Comparison of ENCODE assay signal across 25 cellular contexts in genomic region chr1:79974659-79975058, GRCh38.
"Had no signal": no experiment of that assay in that cellular context is flagged by ENCODE, and none has a peak within 500 bp of the region (broad histone marks: within the 10 kb centered on the region; RNA-seq: fewer than 3 reads in every experiment).

No MANE protein-coding gene starts in this region.

- H3K4me3 ChIP-seq: breast epithelium, dorsolateral prefrontal cortex, esophagus squamous epithelium, gastroesophageal sphincter, heart right ventricle, left ventricle myocardium inferior, sigmoid colon, smooth muscle cell, uterus had no signal

- H3K27ac ChIP-seq: breast epithelium, dorsolateral prefrontal cortex, esophagus squamous epithelium, gastroesophageal sphincter, heart right ventricle, left ventricle myocardium inferior, sigmoid colon, uterus had no signal

- H3K27ac Mint-ChIP-seq: activated CD8-positive, alpha-beta T cell treated with anti-CD3 and anti-CD28 coated beads, Interleukin-2, amount 10 ng/mL, durations not matched to agents 7 days and 5 days; activated naive CD8-positive, alpha-beta T cell; activated T-helper 1 cell treated with anti-CD3 and anti-CD28 coated beads, Interleukin-12 subunit alpha, Interleukin-12 subunit beta, Interleukin-2, Interleukin-4 antibody, amounts not matched to agents 30 ng/mL and 10 ng/mL and 1 ng/mL, durations not matched to agents 14 hours and 24 hours and 36 hours; effector memory CD8-positive, alpha-beta T cell; immature natural killer cell; mesothelial cell of epicardium; natural killer cell; progenitor cell of endocrine pancreas; stimulated activated naive B cell treated with anti-CD40 and anti-IgM and Interleukin-4, amounts not matched to agents 10 μg/mL and 1 μg/mL and 100 μg/mL, for 72 hours had no signal

- H3K9me3 ChIP-seq: breast epithelium, esophagus squamous epithelium, gastroesophageal sphincter, heart right ventricle, left ventricle myocardium inferior, sigmoid colon, uterus had no signal

- H3K36me3 Mint-ChIP-seq: activated naive CD8-positive, alpha-beta T cell; immature natural killer cell; mesothelial cell of epicardium; natural killer cell; stimulated activated naive B cell treated with anti-CD40 and anti-IgM and Interleukin-4, amounts not matched to agents 10 μg/mL and 1 μg/mL and 100 μg/mL, for 72 hours had no signal

- H3K27me3 ChIP-seq: breast epithelium, dorsolateral prefrontal cortex, esophagus squamous epithelium, gastroesophageal sphincter, heart right ventricle, sigmoid colon, uterus had no signal

- H3K36me3 ChIP-seq: breast epithelium, esophagus squamous epithelium, gastroesophageal sphincter, heart right ventricle, left ventricle myocardium inferior, sigmoid colon, uterus had no signal

- H3K9me3 Mint-ChIP-seq: activated T-helper 1 cell treated with anti-CD3 and anti-CD28 coated beads, Interleukin-12 subunit alpha, Interleukin-12 subunit beta, Interleukin-2, Interleukin-4 antibody, amounts not matched to agents 30 ng/mL and 10 ng/mL and 1 ng/mL, durations not matched to agents 14 hours and 24 hours and 36 hours; mesothelial cell of epicardium had no signal

- H3K4me1 ChIP-seq: breast epithelium, esophagus squamous epithelium, sigmoid colon, uterus had no signal

- DNase-seq: activated CD4-positive, alpha-beta T cell treated with anti-CD3 and anti-CD28 coated beads for 1 hour; activated CD4-positive, alpha-beta T cell treated with anti-CD3 and anti-CD28 coated beads, Interleukin-2, amount 50 U/mL, for 1 hour; activated CD8-positive, alpha-beta T cell treated with anti-CD3 and anti-CD28 coated beads, Interleukin-2, amount 10 ng/mL, durations not matched to agents 7 days and 5 days; dorsolateral prefrontal cortex; effector memory CD8-positive, alpha-beta T cell; esophagus squamous epithelium; heart right ventricle; immature natural killer cell; left ventricle myocardium inferior; natural killer cell; retina; sigmoid colon; stimulated activated CD4-positive, alpha-beta T cell treated with anti-CD3 and anti-CD28 coated beads, Interleukin-15, amount 100 ng/mL, for 24 hours; stimulated activated naive B cell treated with anti-CD40 and anti-IgM and Interleukin-4, amounts not matched to agents 10 μg/mL and 1 μg/mL and 100 μg/mL, for 72 hours; trophoblast cell; uterus had no signal

- H3K27me3 Mint-ChIP-seq: activated naive CD8-positive, alpha-beta T cell; central memory CD8-positive, alpha-beta T cell; effector memory CD8-positive, alpha-beta T cell; progenitor cell of endocrine pancreas; stimulated activated naive B cell treated with anti-CD40 and anti-IgM and Interleukin-4, amounts not matched to agents 10 μg/mL and 1 μg/mL and 100 μg/mL, for 72 hours had no signal

- H3K4me2 ChIP-seq: smooth muscle cell had no signal

- ATAC-seq: activated CD8-positive, alpha-beta T cell treated with anti-CD3 and anti-CD28 coated beads, Interleukin-2, amount 10 ng/mL, durations not matched to agents 7 days and 5 days; effector memory CD8-positive, alpha-beta T cell; gastroesophageal sphincter; heart right ventricle; natural killer cell; stimulated activated naive B cell treated with anti-CD40 and anti-IgM and Interleukin-4, amounts not matched to agents 10 μg/mL and 1 μg/mL and 100 μg/mL, for 72 hours had no signal

- H3K4me3 Mint-ChIP-seq: activated CD8-positive, alpha-beta T cell treated with anti-CD3 and anti-CD28 coated beads, Interleukin-2, amount 10 ng/mL, durations not matched to agents 7 days and 5 days; activated naive CD8-positive, alpha-beta T cell; activated T-helper 1 cell treated with anti-CD3 and anti-CD28 coated beads, Interleukin-12 subunit alpha, Interleukin-12 subunit beta, Interleukin-2, Interleukin-4 antibody, amounts not matched to agents 30 ng/mL and 10 ng/mL and 1 ng/mL, durations not matched to agents 14 hours and 24 hours and 36 hours; central memory CD8-positive, alpha-beta T cell; effector memory CD8-positive, alpha-beta T cell; immature natural killer cell; mesothelial cell of epicardium; natural killer cell; stimulated activated naive B cell treated with anti-CD40 and anti-IgM and Interleukin-4, amounts not matched to agents 10 μg/mL and 1 μg/mL and 100 μg/mL, for 72 hours had no signal

- H3K4me1 Mint-ChIP-seq: central memory CD8-positive, alpha-beta T cell; immature natural killer cell; natural killer cell; stimulated activated naive B cell treated with anti-CD40 and anti-IgM and Interleukin-4, amounts not matched to agents 10 μg/mL and 1 μg/mL and 100 μg/mL, for 72 hours had no signal

- FAIRE-seq: colon had no signal
